26 cellular contexts compared by ENCODE assay signal in genomic region chr4:60187428-60187827, GRCh38.
"Had no signal": no experiment of that assay in that cellular context is flagged by ENCODE, and none has a peak within 500 bp of the region (broad histone marks: within the 10 kb centered on the region; RNA-seq: fewer than 3 reads in every experiment).

No MANE protein-coding gene starts in this region.

- H3K36me3 ChIP-seq: colonic mucosa, esophagus squamous epithelium, gastrocnemius medialis, heart right ventricle, left lung, lower lobe of right lung had no signal

- FAIRE-seq: endometrium, islet of Langerhans, keratinocyte had no signal

- H3K27me3 ChIP-seq: colonic mucosa, esophagus squamous epithelium, gastrocnemius medialis, heart right ventricle, left lung had no signal

- H3K4me1 ChIP-seq: colonic mucosa, esophagus squamous epithelium, gastrocnemius medialis, heart right ventricle, left lung, lower lobe of right lung had no signal

- H3K27ac ChIP-seq: colonic mucosa, epithelial cell of prostate, esophagus squamous epithelium, gastrocnemius medialis, heart right ventricle, left lung, lower lobe of right lung had no signal

- H3K9me3 ChIP-seq: colonic mucosa, esophagus squamous epithelium, gastrocnemius medialis, lower lobe of right lung, mucosa of descending colon had no signal

- DNase-seq: colonic mucosa; cortex of kidney; effector CD8-positive, alpha-beta T cell; effector memory CD8-positive, alpha-beta T cell; endodermal cell; erythroblast; esophagus squamous epithelium; foreskin fibroblast; foreskin melanocyte; gastrocnemius medialis; glutamatergic neuron; head of caudate nucleus; heart right ventricle; hippocampal formation; left cardiac atrium; left lung; left ventricle myocardium superior; lower lobe of right lung; mesenchymal stem cell; mucosa of descending colon; naive B cell had no signal

- ATAC-seq: effector memory CD8-positive, alpha-beta T cell; esophagus mucosa; gastrocnemius medialis; heart right ventricle; left cardiac atrium; left lung; left ventricle myocardium superior; lower lobe of right lung; mucosa of descending colon had no signal

- H3K4me3 ChIP-seq: colonic mucosa, esophagus squamous epithelium, gastrocnemius medialis, heart right ventricle, left lung, lower lobe of right lung, mucosa of descending colon had no signal
